1 cellular context compared by ENCODE assay signal in genomic region chrX:115583730-115584004, GRCh38.
TF ChIP-seq lines count a peak whose summit lies in the region.

No MANE protein-coding gene starts in this region.

TF ChIP-seq in SK-N-SH, 30 proteins besides CTCF, POLR2A, EP300 and RAD21 (continued from another document):
- TF ChIP-seq ZBTB33 (IDR thresholded peaks at IDR 0.05; ENCODE audit: borderline replicate concordance, low read depth), result no peak
- no peak for TF ChIP-seq MAX (IDR thresholded peaks at IDR 0.05; ENCODE audit: low read depth)
- TF ChIP-seq FOXM1 (IDR thresholded peaks at IDR 0.05; ENCODE audit: low read depth), result no peak
- no peak for TF ChIP-seq GATA2 (CRISPR knock-in tag; IDR thresholded peaks at IDR 0.05)
- no peak for TF ChIP-seq USF2 (IDR thresholded peaks at IDR 0.05; ENCODE audit: borderline replicate concordance, low read depth, low read length)
- no peak for TF ChIP-seq REST (IDR thresholded peaks at IDR 0.05; ENCODE audit: low read depth, low read length)
- no peak for TF ChIP-seq POLR2AphosphoS5 (IDR thresholded peaks at IDR 0.05; ENCODE audit: low read depth, low read length)
